ENCODE assay signal across 23 cellular contexts in the genomic region with DNA sequence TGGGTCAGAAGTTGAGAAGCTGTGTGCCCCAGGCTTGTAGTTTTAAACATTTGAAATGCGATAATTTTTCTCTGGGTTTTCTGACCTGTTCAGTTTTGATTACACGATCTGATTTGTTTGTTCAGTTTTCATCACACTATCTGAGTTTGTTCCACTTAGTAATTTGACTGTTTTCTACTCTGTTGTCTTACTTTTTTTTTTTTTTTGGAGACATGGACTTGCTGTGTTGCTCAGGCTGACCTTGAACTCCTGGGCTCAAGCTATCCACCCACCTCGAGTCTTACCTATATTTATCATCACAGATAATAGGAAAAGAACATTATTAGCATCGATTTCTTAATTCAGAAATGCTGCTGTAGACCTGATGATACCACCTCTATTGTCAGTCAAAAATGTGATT.
"Had no signal": no experiment of that assay in that cellular context is flagged by ENCODE, and none has a peak within 500 bp of the region (broad histone marks: within the 10 kb centered on the region; RNA-seq: fewer than 3 reads in every experiment).

No MANE protein-coding gene starts in this region.

- H3K4me3 Mint-ChIP-seq: activated CD4-positive, alpha-beta memory T cell treated with anti-CD3 and anti-CD28 coated beads, Interleukin-2, amount 10 ng/mL, durations not matched to agents 7 days and 5 days; activated CD8-positive, alpha-beta memory T cell treated with anti-CD3 and anti-CD28 coated beads, Interleukin-2, amount 10 ng/mL, durations not matched to agents 7 days and 5 days; stimulated activated naive CD8-positive, alpha-beta T cell treated with anti-CD3 and anti-CD28 coated beads, Interleukin-15, Interleukin-2, amounts not matched to agents 100 ng/mL and 50 ng/mL, for 24 hours; type B pancreatic cell had no signal

- H3K36me3 ChIP-seq: brain microvascular endothelial cell, colonic mucosa, gastrocnemius medialis, left ventricle myocardium inferior, suprapubic skin had no signal

- H3K9me3 Mint-ChIP-seq: activated CD4-positive, alpha-beta memory T cell treated with anti-CD3 and anti-CD28 coated beads, Interleukin-2, amount 10 ng/mL, durations not matched to agents 7 days and 5 days; stimulated activated naive CD8-positive, alpha-beta T cell treated with anti-CD3 and anti-CD28 coated beads, Interleukin-15, Interleukin-2, amounts not matched to agents 100 ng/mL and 50 ng/mL, for 24 hours; type B pancreatic cell had no signal

- H3K27ac Mint-ChIP-seq: activated CD4-positive, alpha-beta memory T cell treated with anti-CD3 and anti-CD28 coated beads, Interleukin-2, amount 10 ng/mL, durations not matched to agents 7 days and 5 days; activated CD8-positive, alpha-beta memory T cell treated with anti-CD3 and anti-CD28 coated beads, Interleukin-2, amount 10 ng/mL, durations not matched to agents 7 days and 5 days; stimulated activated naive CD8-positive, alpha-beta T cell treated with anti-CD3 and anti-CD28 coated beads, Interleukin-15, Interleukin-2, amounts not matched to agents 100 ng/mL and 50 ng/mL, for 24 hours; type B pancreatic cell had no signal

- H3K27me3 Mint-ChIP-seq: activated CD4-positive, alpha-beta memory T cell treated with anti-CD3 and anti-CD28 coated beads, Interleukin-2, amount 10 ng/mL, durations not matched to agents 7 days and 5 days; activated CD8-positive, alpha-beta memory T cell treated with anti-CD3 and anti-CD28 coated beads, Interleukin-2, amount 10 ng/mL, durations not matched to agents 7 days and 5 days; naive thymus-derived CD4-positive, alpha-beta T cell; stimulated activated naive CD8-positive, alpha-beta T cell treated with anti-CD3 and anti-CD28 coated beads, Interleukin-15, Interleukin-2, amounts not matched to agents 100 ng/mL and 50 ng/mL, for 24 hours; type B pancreatic cell had no signal

- ATAC-seq: activated CD8-positive, alpha-beta memory T cell treated with anti-CD3 and anti-CD28 coated beads, Interleukin-2, amount 10 ng/mL, durations not matched to agents 7 days and 5 days; esophagus mucosa; gastrocnemius medialis; naive thymus-derived CD4-positive, alpha-beta T cell had no signal

- H3K4me3 ChIP-seq: colonic mucosa, gastrocnemius medialis, left ventricle myocardium inferior, suprapubic skin had no signal

- H3K4me1 ChIP-seq: gastrocnemius medialis had no signal

- H3K27me3 ChIP-seq: brain microvascular endothelial cell, colonic mucosa, gastrocnemius medialis, suprapubic skin had no signal

- H3K27ac ChIP-seq: brain microvascular endothelial cell, colonic mucosa, gastrocnemius medialis, left ventricle myocardium inferior, suprapubic skin had no signal

- DNase-seq: activated CD4-positive, alpha-beta memory T cell treated with anti-CD3 and anti-CD28 coated beads, Interleukin-2, amount 10 ng/mL, durations not matched to agents 7 days and 5 days; activated CD4-positive, alpha-beta T cell treated with anti-CD3 and anti-CD28 coated beads for 48 hours; activated CD4-positive, CD25-positive, alpha-beta regulatory T cell; activated CD8-positive, alpha-beta memory T cell treated with anti-CD3 and anti-CD28 coated beads, Interleukin-2, amount 10 ng/mL, durations not matched to agents 7 days and 5 days; activated naive CD4-positive, alpha-beta T cell; aorta; brain microvascular endothelial cell; central memory CD4-positive, alpha-beta T cell; colonic mucosa; effector CD4-positive, alpha-beta T cell; gastrocnemius medialis; head of caudate nucleus; kidney; left ventricle myocardium inferior; naive thymus-derived CD4-positive, alpha-beta T cell; occipital lobe; posterior cingulate gyrus; retina; T1000 had no signal

- H3K9me3 ChIP-seq: colonic mucosa, gastrocnemius medialis, suprapubic skin had no signal
